Comparison of ENCODE assay signal across 1 cellular context in genomic region chr11:32176223-32176811, GRCh38.
TF ChIP-seq lines count a peak whose summit lies in the region.

No MANE protein-coding gene starts in this region.

TF ChIP-seq in K562, 482 proteins besides CTCF, POLR2A, EP300 and RAD21 (continued from another document):
- TF ChIP-seq AFF1 (IDR thresholded peaks at IDR 0.05; ENCODE audit: low read depth in 1 of 2, partially characterized antibody in 2 of 2), result no peak
- TF ChIP-seq TCF7 (IDR thresholded peaks at IDR 0.05; ENCODE audit: borderline replicate concordance), result no peak
- TF ChIP-seq NR3C1 (CRISPR knock-in tag; IDR thresholded peaks at IDR 0.05), result no peak
- no peak for TF ChIP-seq ZNF57 (CRISPR knock-in tag; IDR thresholded peaks at IDR 0.05)
- TF ChIP-seq RFX7 (CRISPR knock-in tag; IDR thresholded peaks at IDR 0.05), result no peak
- no peak for TF ChIP-seq THAP7 (CRISPR knock-in tag; IDR thresholded peaks at IDR 0.05)
- no peak for TF ChIP-seq POLR2AphosphoS5 (IDR thresholded peaks at IDR 0.05; ENCODE audit: control insufficient read depth, insufficient read depth, low read depth, low read length)
- TF ChIP-seq ELF4 (CRISPR knock-in tag; IDR thresholded peaks at IDR 0.05), result no peak
- no peak for TF ChIP-seq ARNT (IDR thresholded peaks at IDR 0.05)
TF ChIP-seq in K562: peak in this region for 13.
